8 cellular contexts compared by ENCODE assay signal in the genomic region with DNA sequence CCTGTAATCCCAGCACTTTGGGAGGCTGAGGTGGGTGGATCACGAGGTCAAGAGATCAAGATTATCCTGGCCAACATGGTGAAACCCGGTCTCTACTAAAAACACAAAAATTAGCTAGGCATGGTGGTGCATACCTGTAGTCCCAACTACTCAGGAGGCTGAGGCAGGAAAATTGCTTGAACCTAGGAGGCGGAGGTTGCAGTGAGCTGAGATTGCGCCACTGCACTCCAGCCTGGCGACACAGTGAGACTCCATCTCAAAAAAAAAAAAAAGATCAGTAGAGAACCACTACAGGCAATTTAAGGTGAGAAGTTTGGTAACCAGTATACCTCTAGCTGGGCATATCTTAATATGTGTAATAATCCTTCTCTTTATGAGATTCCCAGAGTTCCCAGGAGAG. TPM values are rescaled to one million over a fixed set of nuclear protein-coding genes. Genes with fewer than 3 reads are reported as not detected.
DNase-seq lines count a peak whose midpoint lies in the region; ATAC-seq and TF ChIP-seq lines count a peak whose summit lies in the region.
"Not testable (repeated sequence)": the region's sequence is repeated elsewhere in the genome, so short reads cannot be mapped to it uniquely, and the experiment has no call there.

No MANE protein-coding gene starts in this region.

- H3K27ac Mint-ChIP-seq in activated CD4-positive, alpha-beta T cell treated with anti-CD3 and anti-CD28 coated beads, Interleukin-2, amount 10 ng/mL, durations not matched to agents 24 days and 14 days; activated naive CD8-positive, alpha-beta T cell; stimulated activated effector memory CD8-positive, alpha-beta T cell treated with anti-CD3 and anti-CD28 coated beads, Interleukin-12 subunit alpha, Interleukin-12 subunit beta, amount 100 ng/mL, for 72 hours: not testable (repeated sequence)
- peak overlapping the region; percentile 86 for H3K27ac Mint-ChIP-seq in activated T-cell treated with anti-CD3 and anti-CD28 coated beads, Interleukin-2, amount 50 U/mL, for 24 hours
- H3K27ac Mint-ChIP-seq in chondrocyte (ENCODE audit: unreplicated experiment) (peak overlapping the region; percentile 61), mesothelial cell of epicardium (peak overlapping the region; percentile 76)

- intact Hi-C loops in activated CD4-positive, alpha-beta T cell treated with anti-CD3 and anti-CD28 coated beads, Interleukin-2, amount 10 ng/mL, durations not matched to agents 24 days and 14 days (cut with micrococcal nuclease): loop anchor here (5.0 to 10.0 kb wide), 2 partner anchors 183 to 720 kb away; partner anchors contain the start of genes MFAP1 and WDR76

- not testable (repeated sequence) for H3K9me3 ChIP-seq in HEK293 (ENCODE audit: control insufficient read depth, insufficient read depth, low read depth, low read length); MM.1S (replicated peaks; ENCODE audit: insufficient read depth, low read length)

- H3K27me3 ChIP-seq in MM.1S (replicated peaks; ENCODE audit: insufficient read depth, low read length): not testable (repeated sequence)

- not testable (repeated sequence) for H2AFZ ChIP-seq in MM.1S (ENCODE audit: low read length)

- CTCF ChIA-PET in HEK293 (lab: Yijun Ruan, JAX): interaction anchor here (0.6 to 2.1 kb wide), 3 partner anchors 11 to 255 kb away, joined by 4 to 12 read pairs (median 4); no protein-coding TSS in a partner anchor

- H4K20me1 ChIP-seq in MM.1S (ENCODE audit: insufficient read depth, low read length): peaks cover 18% of the 10 kb centered on the region

- not testable (repeated sequence) for H3K9me2 ChIP-seq in MM.1S (replicated peaks; ENCODE audit: insufficient read depth, low read length)

- H3K79me2 ChIP-seq in MM.1S (ENCODE audit: low read length): peaks cover 96% of the 10 kb centered on the region

- ATAC-seq in stimulated activated effector memory CD8-positive, alpha-beta T cell treated with anti-CD3 and anti-CD28 coated beads, Interleukin-12 subunit alpha, Interleukin-12 subunit beta, amount 100 ng/mL, for 72 hours: not testable (repeated sequence)

- peaks cover 49% of the 10 kb centered on the region for H3K36me3 Mint-ChIP-seq in activated CD4-positive, alpha-beta T cell treated with anti-CD3 and anti-CD28 coated beads, Interleukin-2, amount 10 ng/mL, durations not matched to agents 24 days and 14 days (ENCODE audit: low read depth)
- peaks cover 71% of the 10 kb centered on the region for H3K36me3 Mint-ChIP-seq in activated T-cell treated with anti-CD3 and anti-CD28 coated beads, Interleukin-2, amount 50 U/mL, for 24 hours (ENCODE audit: low read depth)
- H3K36me3 Mint-ChIP-seq in activated naive CD8-positive, alpha-beta T cell: peaks cover 14% of the 10 kb centered on the region
- not testable (repeated sequence) for H3K36me3 Mint-ChIP-seq in chondrocyte (ENCODE audit: low read depth)
- H3K36me3 Mint-ChIP-seq in mesothelial cell of epicardium: peaks cover 11% of the 10 kb centered on the region
- peaks cover 89% of the 10 kb centered on the region for H3K36me3 Mint-ChIP-seq in stimulated activated effector memory CD8-positive, alpha-beta T cell treated with anti-CD3 and anti-CD28 coated beads, Interleukin-12 subunit alpha, Interleukin-12 subunit beta, amount 100 ng/mL, for 72 hours

- H3K36me3 ChIP-seq in HEK293 (ENCODE audit: control insufficient read depth in 2 of 2, insufficient read depth in 1 of 2, low read length in 2 of 2): peaks cover 5 to 32% of the 10 kb centered on the region in 2 experiments; a peak in 2 of 3 replicates
- not testable (repeated sequence) for H3K36me3 ChIP-seq in MM.1S (replicated peaks; ENCODE audit: insufficient read depth, low read length)

- H3K9me3 Mint-ChIP-seq in activated CD4-positive, alpha-beta T cell treated with anti-CD3 and anti-CD28 coated beads, Interleukin-2, amount 10 ng/mL, durations not matched to agents 24 days and 14 days; activated T-cell treated with anti-CD3 and anti-CD28 coated beads, Interleukin-2, amount 50 U/mL, for 24 hours; activated naive CD8-positive, alpha-beta T cell (ENCODE audit: low read depth); chondrocyte (ENCODE audit: low read depth); mesothelial cell of epicardium; stimulated activated effector memory CD8-positive, alpha-beta T cell treated with anti-CD3 and anti-CD28 coated beads, Interleukin-12 subunit alpha, Interleukin-12 subunit beta, amount 100 ng/mL, for 72 hours: not testable (repeated sequence)

- H3F3A ChIP-seq in MM.1S (ENCODE audit: insufficient read depth, low read length): peaks cover 18% of the 10 kb centered on the region

- not testable (repeated sequence) for TF ChIP-seq CTCF in HEK293 (tag by site-specific recombination; IDR thresholded peaks at IDR 0.05); MM.1S (IDR thresholded peaks at IDR 0.05; ENCODE audit: low read length); chondrocyte (IDR thresholded peaks at IDR 0.05); mesothelial cell of epicardium (IDR thresholded peaks at IDR 0.05; ENCODE audit: unreplicated experiment)

- not testable (repeated sequence) for H3K27ac ChIP-seq in HEK293 (ENCODE audit: extremely low read depth, low read depth, low read length); MM.1S (ENCODE audit: low read length)

- not testable (repeated sequence) for H3K9ac ChIP-seq in MM.1S (ENCODE audit: low read length)

- DNase-seq in MM.1S; activated CD4-positive, alpha-beta T cell treated with anti-CD3 and anti-CD28 coated beads, Interleukin-2, amount 10 ng/mL, durations not matched to agents 24 days and 14 days; activated T-cell treated with anti-CD3 and anti-CD28 coated beads, Interleukin-2, amount 50 U/mL, for 24 hours; chondrocyte (ENCODE audit: low spot score); mesothelial cell of epicardium (ENCODE audit: low spot score in 2 of 2, unreplicated experiment in 2 of 2); stimulated activated effector memory CD8-positive, alpha-beta T cell treated with anti-CD3 and anti-CD28 coated beads, Interleukin-12 subunit alpha, Interleukin-12 subunit beta, amount 100 ng/mL, for 72 hours (ENCODE audit: low spot score in 2 of 2): not testable (repeated sequence)

- not testable (repeated sequence) for H3K4me3 ChIP-seq in HEK293 (ENCODE audit: low read depth, low read length); MM.1S (ENCODE audit: low read length)

- H3K27me3 Mint-ChIP-seq in activated CD4-positive, alpha-beta T cell treated with anti-CD3 and anti-CD28 coated beads, Interleukin-2, amount 10 ng/mL, durations not matched to agents 24 days and 14 days; activated T-cell treated with anti-CD3 and anti-CD28 coated beads, Interleukin-2, amount 50 U/mL, for 24 hours; activated naive CD8-positive, alpha-beta T cell; chondrocyte (ENCODE audit: low read depth); mesothelial cell of epicardium (ENCODE audit: low read depth): not testable (repeated sequence)

- peak overlapping the region; percentile 45 for H3K4me3 Mint-ChIP-seq in activated CD4-positive, alpha-beta T cell treated with anti-CD3 and anti-CD28 coated beads, Interleukin-2, amount 10 ng/mL, durations not matched to agents 24 days and 14 days
- H3K4me3 Mint-ChIP-seq in activated T-cell treated with anti-CD3 and anti-CD28 coated beads, Interleukin-2, amount 50 U/mL, for 24 hours: peak overlapping the region; percentile 39
- H3K4me3 Mint-ChIP-seq in activated naive CD8-positive, alpha-beta T cell: peak overlapping the region; percentile 57
- not testable (repeated sequence) for H3K4me3 Mint-ChIP-seq in chondrocyte (ENCODE audit: unreplicated experiment); mesothelial cell of epicardium
- peak overlapping the region; percentile 25 for H3K4me3 Mint-ChIP-seq in stimulated activated effector memory CD8-positive, alpha-beta T cell treated with anti-CD3 and anti-CD28 coated beads, Interleukin-12 subunit alpha, Interleukin-12 subunit beta, amount 100 ng/mL, for 72 hours

- H3K4me1 Mint-ChIP-seq in activated CD4-positive, alpha-beta T cell treated with anti-CD3 and anti-CD28 coated beads, Interleukin-2, amount 10 ng/mL, durations not matched to agents 24 days and 14 days: peaks cover 45% of the 10 kb centered on the region
- H3K4me1 Mint-ChIP-seq in activated T-cell treated with anti-CD3 and anti-CD28 coated beads, Interleukin-2, amount 50 U/mL, for 24 hours (ENCODE audit: low read depth): peaks cover 71% of the 10 kb centered on the region
- peaks cover 68% of the 10 kb centered on the region for H3K4me1 Mint-ChIP-seq in activated naive CD8-positive, alpha-beta T cell (ENCODE audit: low read depth)
- H3K4me1 Mint-ChIP-seq in chondrocyte (ENCODE audit: low read depth) (peaks cover 53% of the 10 kb centered on the region), mesothelial cell of epicardium (peaks cover 21% of the 10 kb centered on the region)
- H3K4me1 Mint-ChIP-seq in stimulated activated effector memory CD8-positive, alpha-beta T cell treated with anti-CD3 and anti-CD28 coated beads, Interleukin-12 subunit alpha, Interleukin-12 subunit beta, amount 100 ng/mL, for 72 hours: peaks cover 38% of the 10 kb centered on the region

- POLR2A ChIA-PET in HEK293 (lab: Yijun Ruan, JAX): interaction anchor here (0.6 to 1.9 kb wide), 3 partner anchors 8 to 285 kb away, joined by 4 to 11 read pairs (median 5); partner anchors contain the start of genes EIF3J and SPG11

- H3K4me2 ChIP-seq in MM.1S (ENCODE audit: low read depth, low read length): peak overlapping the region; percentile 60

- not testable (repeated sequence) for H3K4me1 ChIP-seq in HEK293 (ENCODE audit: control insufficient read depth, insufficient read depth, low read length)
- peaks cover 20% of the 10 kb centered on the region for H3K4me1 ChIP-seq in MM.1S (ENCODE audit: low read length)

TF ChIP-seq in HEK293, 187 proteins besides CTCF, POLR2A, EP300 and RAD21:
- 0 out of 2 replicates have a peak, but pooled peaks have one; percentile 27 for TF ChIP-seq ZFHX2 (tag by site-specific recombination; conservative IDR thresholded peaks at IDR 0.05)
- peak; percentile 59 for TF ChIP-seq ZNF600 (tag by site-specific recombination; IDR thresholded peaks at IDR 0.05)
- TF ChIP-seq ZIC2 (tag by site-specific recombination; IDR thresholded peaks at IDR 0.05): peak; percentile 40; the same call in 1 of the 2 replicates

RNA-seq across cellular contexts. Expression of gene EIF3J, which starts 7.8 kb away (rescaled TPM):
- 161 and 166 TPM in 2 replicates for total RNA-seq in activated CD4-positive, alpha-beta T cell treated with anti-CD3 and anti-CD28 coated beads, Interleukin-2, amount 10 ng/mL, durations not matched to agents 24 days and 14 days
- 93.1 to 108 TPM (median 98.0 TPM) in 3 replicates for total RNA-seq in chondrocyte
- 75.7 to 80.2 TPM (median 77.8 TPM) in 3 replicates for total RNA-seq in mesothelial cell of epicardium
